ENCODE assay signal across 8 cellular contexts in genomic region chr3:160400048-160400630, GRCh38. TPM values are rescaled to one million over a fixed set of nuclear protein-coding genes. Genes with fewer than 3 reads are reported as not detected.
DNase-seq lines count a peak whose midpoint lies in the region; ATAC-seq, FAIRE-seq and TF ChIP-seq lines count a peak whose summit lies in the region.

No MANE protein-coding gene starts in this region.

- TF ChIP-seq EP300 in A549 (IDR thresholded peaks at IDR 0.05): no peak

- H3K27ac Mint-ChIP-seq in brain: peak overlapping the region; percentile 98 to 99 (median 99)

- H3K9me3 ChIP-seq in A549 (no peaks in the 10 kb centered on the region), SK-N-MC (ENCODE audit: low read depth, low read length) (no peaks in the 10 kb centered on the region), iPS-18a (ENCODE audit: control insufficient read depth, low read depth, low read length) (no peaks in the 10 kb centered on the region), skeletal muscle tissue (ENCODE audit: control insufficient read depth in 3 of 3, low read length in 3 of 3) (no peaks in the 10 kb centered on the region)

- H3K4me1 Mint-ChIP-seq in brain: peaks cover 78% of the 10 kb centered on the region

- TF ChIP-seq CTCF in A549 (IDR thresholded peaks at IDR 0.05): no peak
- TF ChIP-seq CTCF in brain (conservative IDR thresholded peaks at IDR 0.05): no peak

- H3K4me2 ChIP-seq in A549: peak overlapping the region; percentile 82

- peak overlapping the region; percentile 92 to 95 for H3K27ac ChIP-seq in A549
- peak overlapping the region; percentile 97 for H3K27ac ChIP-seq in SK-N-MC
- peak overlapping the region; percentile 88 for H3K27ac ChIP-seq in iPS-18a (ENCODE audit: low read length)
- H3K27ac ChIP-seq in skeletal muscle tissue (ENCODE audit: low read depth, low read length): peak overlapping the region; percentile 79

- no peak for TF ChIP-seq RAD21 in A549 (conservative IDR thresholded peaks at IDR 0.05 in 1 of 2, IDR thresholded peaks at IDR 0.05 in 1 of 2)

- peaks cover 0 to 5% (median 0%) of the 10 kb centered on the region in 5 experiments for H3K9me3 Mint-ChIP-seq in brain

- DNase-seq in A549 (ENCODE audit: low read depth in 1 of 2, low spot score in 1 of 2) (peak in 1 of 2 experiments; percentile 42), SK-N-MC (ENCODE audit: low read depth, low spot score) (no peak), amniotic stem cell (lab: John Stamatoyannopoulos, UW) (no peak)

- 1% methylated on average over 31 of the region's 44 CpGs for WGBS in A549 (ENCODE audit: missing lambda C conversion rate)

- peaks cover 3% of the 10 kb centered on the region for H3K36me3 Mint-ChIP-seq in brain

- no peak for FAIRE-seq in A549 (lab: Jason Lieb, UNC)

- H3K4me1 ChIP-seq in A549 (peaks cover 22% of the 10 kb centered on the region), iPS-18a (ENCODE audit: control insufficient read depth, low read depth, low read length) (peaks cover 13% of the 10 kb centered on the region), skeletal muscle tissue (ENCODE audit: control insufficient read depth in 3 of 3, insufficient read depth in 3 of 3, low read length in 3 of 3) (peaks cover 11 to 22% (median 15%) of the 10 kb centered on the region in 3 donors)

- TF ChIP-seq POLR2A in A549 (IDR thresholded peaks at IDR 0.05; ENCODE audit: low read length): no peak

- H3K4me3 Mint-ChIP-seq in brain: peak overlapping the region; percentile 93 to 99 (median 98)

- peaks cover 46% of the 10 kb centered on the region for H3K36me3 ChIP-seq in SK-N-MC (ENCODE audit: insufficient read depth, low read length)
- peaks cover 19% of the 10 kb centered on the region for H3K36me3 ChIP-seq in iPS-18a (ENCODE audit: control insufficient read depth, low read depth, low read length)
- no peaks in the 10 kb centered on the region for H3K36me3 ChIP-seq in skeletal muscle tissue (ENCODE audit: control insufficient read depth in 3 of 3, insufficient read depth in 3 of 3, low read length in 3 of 3)

- H3K27me3 ChIP-seq in iPS-18a (ENCODE audit: control insufficient read depth, insufficient read depth, low read length): no peaks in the 10 kb centered on the region
- H3K27me3 ChIP-seq in skeletal muscle tissue (ENCODE audit: control insufficient read depth in 3 of 3, insufficient read depth in 3 of 3, low read length in 3 of 3): no peaks in the 10 kb centered on the region

- ATAC-seq in A549: peak; percentile 44 to 53
- peak; percentile 21 for ATAC-seq in GM18502 (IDR thresholded peaks at IDR 0.05; ENCODE audit: poor library complexity, unreplicated experiment)
- ATAC-seq in HG03139 (IDR thresholded peaks at IDR 0.05; ENCODE audit: unreplicated experiment): peak; percentile 8

- H3K27me3 Mint-ChIP-seq in brain: peaks cover 16% of the 10 kb centered on the region

- CTCF ChIA-PET in A549 (lab: Yijun Ruan, JAX): interaction anchor here (0.7 to 1.0 kb wide), 2 partner anchors 11 to 237 kb away, joined by 3 read pairs; no protein-coding TSS in a partner anchor

- POLR2A ChIA-PET in A549 (lab: Yijun Ruan, JAX): interaction anchor here (0.7 to 1.4 kb wide), 2 partner anchors 10 to 49 kb away, joined by 3 to 8 read pairs; partner anchors contain the start of gene TRIM59

- H3K9ac ChIP-seq in SK-N-MC (ENCODE audit: insufficient read length) (peak overlapping the region; percentile 100), iPS-18a (ENCODE audit: low read length) (peak overlapping the region; percentile 98), skeletal muscle tissue (ENCODE audit: low read depth in 1 of 3, low read length in 3 of 3) (peak overlapping the region; percentile 83 to 91 (median 85))

- H3K4me3 ChIP-seq in A549 (peak overlapping the region; percentile 90), SK-N-MC (peak overlapping the region; percentile 98), iPS-18a (ENCODE audit: low read length) (peak overlapping the region; percentile 83), skeletal muscle tissue (ENCODE audit: low read length in 3 of 3) (peak overlapping the region; percentile 84 to 98 (median 92))

TF ChIP-seq in A549, 52 proteins besides CTCF, POLR2A, EP300 and RAD21:
- TF ChIP-seq USF2 (IDR thresholded peaks at IDR 0.05): no peak
- no peak for TF ChIP-seq ZFP36 (IDR thresholded peaks at IDR 0.05; ENCODE audit: borderline replicate concordance, partially characterized antibody)
- no peak for TF ChIP-seq JUNB (IDR thresholded peaks at IDR 0.05)
- TF ChIP-seq KDM5A (IDR thresholded peaks at IDR 0.05): no peak
- no peak for TF ChIP-seq NR3C1 (IDR thresholded peaks at IDR 0.05)
- no peak for TF ChIP-seq FOSB (CRISPR knock-in tag; IDR thresholded peaks at IDR 0.05)
- TF ChIP-seq ZSCAN20 (CRISPR knock-in tag; IDR thresholded peaks at IDR 0.05): no peak
- no peak for TF ChIP-seq RCOR1 (IDR thresholded peaks at IDR 0.05; ENCODE audit: low read depth, low read length)
- TF ChIP-seq TFCP2L1 (CRISPR knock-in tag; IDR thresholded peaks at IDR 0.05): no peak
TF ChIP-seq in A549: peak in this region for 0.

RNA-seq across cellular contexts. Expression of gene SMC4, which starts 0.7 kb away (rescaled TPM):
- polyA plus RNA-seq in A549 (2011; rRNA removed): 76.2 and 139 TPM in 2 replicates
- polyA plus RNA-seq in A549 (2012; cell fraction: cytosol; rRNA removed): 40.2 and 44.9 TPM in 2 replicates
- 89.2 and 111 TPM in 2 replicates for polyA plus RNA-seq in A549 (2012; cell fraction: nucleus; rRNA removed)
- 116 to 123 TPM (median 121 TPM) in 3 replicates for polyA plus RNA-seq in A549 (2017; fragmentation: RNase III; extraction: RNeasy Plus Mini Kit Qiagen cat#74134 plus additional on column Dnase treatment)
- 20.5 and 23.7 TPM in 2 replicates for polyA minus RNA-seq in A549 (2011; rRNA and poly(A)+ RNA removed)
- polyA plus RNA-seq in brain (ENCODE audit: insufficient read depth, low read depth, low replicate concordance): 16.0 TPM
- total RNA-seq in skeletal muscle tissue: 36.5 TPM

RNA-seq across cellular contexts. Expression of gene IFT80, which starts 1.1 kb away (rescaled TPM):
- polyA plus RNA-seq in A549 (2011; rRNA removed): 28.1 and 41.8 TPM in 2 replicates
- polyA plus RNA-seq in A549 (2012; cell fraction: cytosol; rRNA removed): 5.4 and 6.3 TPM in 2 replicates
- polyA plus RNA-seq in A549 (2012; cell fraction: nucleus; rRNA removed): 4.1 and 7.4 TPM in 2 replicates
- 28.4 to 30.7 TPM (median 30.6 TPM) in 3 replicates for polyA plus RNA-seq in A549 (2017; fragmentation: RNase III; extraction: RNeasy Plus Mini Kit Qiagen cat#74134 plus additional on column Dnase treatment)
- polyA minus RNA-seq in A549 (2011; rRNA and poly(A)+ RNA removed): 7.4 and 7.6 TPM in 2 replicates
- 4.5 TPM for polyA plus RNA-seq in brain (ENCODE audit: insufficient read depth, low read depth, low replicate concordance)
- total RNA-seq in skeletal muscle tissue: 19.8 TPM

RNA-seq across cellular contexts. Expression of gene TRIM59, which starts 49.4 kb away (rescaled TPM):
- polyA plus RNA-seq in A549 (2011; rRNA removed): 10.9 and 14.0 TPM in 2 replicates
- 2.7 and 3.4 TPM in 2 replicates for polyA plus RNA-seq in A549 (2012; cell fraction: cytosol; rRNA removed)
- polyA plus RNA-seq in A549 (2012; cell fraction: nucleus; rRNA removed): 2.7 and 4.4 TPM in 2 replicates
- 12.1 to 13.6 TPM (median 12.6 TPM) in 3 replicates for polyA plus RNA-seq in A549 (2017; fragmentation: RNase III; extraction: RNeasy Plus Mini Kit Qiagen cat#74134 plus additional on column Dnase treatment)
- polyA minus RNA-seq in A549 (2011; rRNA and poly(A)+ RNA removed): 13.3 and 16.3 TPM in 2 replicates
- 1.5 TPM for polyA plus RNA-seq in brain (ENCODE audit: insufficient read depth, low read depth, low replicate concordance)
- total RNA-seq in skeletal muscle tissue: 6.3 TPM
